Comparison of ENCODE assay signal across 8 cellular contexts in the genomic region with DNA sequence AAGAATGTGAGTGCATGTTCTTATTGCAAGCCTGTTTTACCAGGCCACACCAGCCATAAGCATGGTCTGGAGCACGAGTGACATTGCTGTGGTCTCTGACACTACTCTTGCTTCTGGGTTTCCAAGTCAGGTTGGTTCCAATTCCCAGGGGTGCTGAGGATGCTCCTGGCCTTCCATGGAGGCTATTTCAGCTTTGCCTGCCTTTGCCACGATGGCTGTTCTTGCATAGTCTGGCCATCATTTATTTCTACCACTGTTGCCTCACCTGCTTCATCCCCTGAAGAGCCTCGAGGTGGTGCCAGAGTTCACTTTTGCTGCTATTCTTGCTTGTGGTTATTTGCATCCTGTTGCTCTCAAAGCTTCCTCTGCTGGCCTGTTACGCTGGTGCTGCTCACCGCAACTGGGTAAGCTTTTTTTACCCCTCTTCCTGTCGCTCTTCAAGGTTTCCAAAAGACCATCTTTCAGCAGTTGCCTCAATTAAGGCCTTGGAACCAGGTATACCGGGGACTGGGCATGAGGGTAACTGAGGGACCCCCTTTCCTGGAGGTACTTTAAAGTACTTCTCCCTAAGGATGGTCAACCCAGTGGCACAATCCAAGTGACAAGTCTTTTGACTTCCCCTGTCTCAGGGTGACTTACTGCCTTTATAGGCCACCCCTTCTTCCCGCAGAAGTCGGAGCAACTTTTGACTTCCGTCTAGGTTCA.
DNase-seq lines count a peak whose midpoint lies in the region; ATAC-seq and TF ChIP-seq lines count a peak whose summit lies in the region.

No MANE protein-coding gene starts in this region.

- ATAC-seq in GM18517 (IDR thresholded peaks at IDR 0.05; ENCODE audit: unreplicated experiment), result peak; percentile 100
- peak; percentile 100 for ATAC-seq in HG02981 (IDR thresholded peaks at IDR 0.05; ENCODE audit: unreplicated experiment)

- no peak overlapping the region for H2BK120ac ChIP-seq in neuronal stem cell (ENCODE audit: low read depth, low read length)

- no peak overlapping the region for H3K18ac ChIP-seq in neuronal stem cell (ENCODE audit: low read length)

- no peak overlapping the region for H2AK5ac ChIP-seq in neuronal stem cell (ENCODE audit: low read depth, low read length)

- TF ChIP-seq CTCF in suprapubic skin (IDR thresholded peaks at IDR 0.05), result no peak

- no peak overlapping the region for H3K14ac ChIP-seq in neuronal stem cell (ENCODE audit: low read length)

- H3K36me3 ChIP-seq in neuronal stem cell (replicated peaks in 1 of 2; ENCODE audit: control insufficient read depth in 2 of 2, insufficient read depth in 2 of 2, low read length in 2 of 2) (no peaks in the 10 kb centered on the region), suprapubic skin (peaks cover 13% of the 10 kb centered on the region)

- TF ChIP-seq POLR2A in suprapubic skin (IDR thresholded peaks at IDR 0.05), result no peak

- H3K23ac ChIP-seq in neuronal stem cell (ENCODE audit: low read depth, low read length, poor library complexity), result no peak overlapping the region

- H3K27ac ChIP-seq in epithelial cell of prostate (no peak overlapping the region), neuronal stem cell (replicated peaks; ENCODE audit: low read length) (no peak overlapping the region), suprapubic skin (no peak overlapping the region)

- peak; percentile 67 for DNase-seq in AG08396 (ENCODE audit: low spot score)
- peak; percentile 85 for DNase-seq in NCI-H69 (lab: John Stamatoyannopoulos, UW)
- peak; percentile 37 to 40 for DNase-seq in activated CD8-positive, alpha-beta memory T cell treated with anti-CD3 and anti-CD28 coated beads for 1 hour (ENCODE audit: extremely low read depth in 1 of 2, low read depth in 1 of 2)
- DNase-seq in epithelial cell of prostate (ENCODE audit: low read depth, low spot score), result peak; percentile 22
- peak; percentile 9 for DNase-seq in neuronal stem cell (ENCODE audit: low spot score)
- DNase-seq in suprapubic skin (ENCODE audit: low spot score in 2 of 2), result no peak

- no peak overlapping the region for H3K9ac ChIP-seq in neuronal stem cell (ENCODE audit: low read depth, low read length, poor library complexity)

- no peak overlapping the region for H4K8ac ChIP-seq in neuronal stem cell (ENCODE audit: low read depth, low read length)

- H2BK5ac ChIP-seq in neuronal stem cell (ENCODE audit: low read length), result no peak overlapping the region

- H3K9me3 ChIP-seq in neuronal stem cell (replicated peaks in 1 of 2; ENCODE audit: control insufficient read depth in 2 of 2, insufficient read depth in 1 of 2, low read depth in 1 of 2, low read length in 2 of 2) (no peaks in the 10 kb centered on the region), suprapubic skin (no peaks in the 10 kb centered on the region)

- no peak overlapping the region for H3K4ac ChIP-seq in neuronal stem cell (ENCODE audit: low read length)

- H2AFZ ChIP-seq in neuronal stem cell (ENCODE audit: low read length), result peak overlapping the region; percentile 56

- no peaks in the 10 kb centered on the region for H3K27me3 ChIP-seq in neuronal stem cell (ENCODE audit: control insufficient read depth in 3 of 3, insufficient read depth in 3 of 3, low read depth in 1 of 3, low read length in 3 of 3)
- no peaks in the 10 kb centered on the region for H3K27me3 ChIP-seq in suprapubic skin

- no peak overlapping the region for H3K4me2 ChIP-seq in neuronal stem cell (ENCODE audit: insufficient read depth, low read length, poor library complexity, severe bottlenecking)

- no peak overlapping the region for H3K4me3 ChIP-seq in neuronal stem cell (ENCODE audit: low read length in 2 of 2)
- no peak overlapping the region for H3K4me3 ChIP-seq in suprapubic skin

- TF ChIP-seq EP300 in suprapubic skin (IDR thresholded peaks at IDR 0.05), result no peak

- H3K4me1 ChIP-seq in neuronal stem cell (ENCODE audit: control insufficient read depth in 2 of 2, insufficient read depth in 1 of 2, low read depth in 1 of 2, low read length in 2 of 2) (peaks cover 0 to 4% of the 10 kb centered on the region in 2 donors), suprapubic skin (no peaks in the 10 kb centered on the region)

- H2BK12ac ChIP-seq in neuronal stem cell (ENCODE audit: low read length), result no peak overlapping the region

- H2BK15ac ChIP-seq in neuronal stem cell (ENCODE audit: low read length), result no peak overlapping the region

- no CpG with 5 or more reads among the region's 10 CpGs for WGBS in neuronal stem cell (ENCODE audit: extremely low coverage in 2 of 2, insufficient read length in 2 of 2, insufficient replicate concordance in 1 of 2), 2 donors
- 61% methylated on average over 10 of the region's 10 CpGs for WGBS in suprapubic skin

- no peaks in the 10 kb centered on the region for H3K79me1 ChIP-seq in neuronal stem cell (ENCODE audit: low read depth, low read length)

- H4K91ac ChIP-seq in neuronal stem cell (ENCODE audit: low read depth, low read length, poor library complexity), result no peak overlapping the region

Comparison
In these comparisons a context has a peak if more than half of its experiments do, and no peak if none do; other contexts are left out.
1. DNase-seq: peak in AG08396 (single experiment), NCI-H69 (single experiment), activated CD8-positive, alpha-beta memory T cell treated with anti-CD3 and anti-CD28 coated beads for 1 hour (2 of 2), epithelial cell of prostate (single experiment) and neuronal stem cell (single experiment); none in suprapubic skin (0 of 2).